12 cellular contexts compared by ENCODE assay signal in the genomic region with DNA sequence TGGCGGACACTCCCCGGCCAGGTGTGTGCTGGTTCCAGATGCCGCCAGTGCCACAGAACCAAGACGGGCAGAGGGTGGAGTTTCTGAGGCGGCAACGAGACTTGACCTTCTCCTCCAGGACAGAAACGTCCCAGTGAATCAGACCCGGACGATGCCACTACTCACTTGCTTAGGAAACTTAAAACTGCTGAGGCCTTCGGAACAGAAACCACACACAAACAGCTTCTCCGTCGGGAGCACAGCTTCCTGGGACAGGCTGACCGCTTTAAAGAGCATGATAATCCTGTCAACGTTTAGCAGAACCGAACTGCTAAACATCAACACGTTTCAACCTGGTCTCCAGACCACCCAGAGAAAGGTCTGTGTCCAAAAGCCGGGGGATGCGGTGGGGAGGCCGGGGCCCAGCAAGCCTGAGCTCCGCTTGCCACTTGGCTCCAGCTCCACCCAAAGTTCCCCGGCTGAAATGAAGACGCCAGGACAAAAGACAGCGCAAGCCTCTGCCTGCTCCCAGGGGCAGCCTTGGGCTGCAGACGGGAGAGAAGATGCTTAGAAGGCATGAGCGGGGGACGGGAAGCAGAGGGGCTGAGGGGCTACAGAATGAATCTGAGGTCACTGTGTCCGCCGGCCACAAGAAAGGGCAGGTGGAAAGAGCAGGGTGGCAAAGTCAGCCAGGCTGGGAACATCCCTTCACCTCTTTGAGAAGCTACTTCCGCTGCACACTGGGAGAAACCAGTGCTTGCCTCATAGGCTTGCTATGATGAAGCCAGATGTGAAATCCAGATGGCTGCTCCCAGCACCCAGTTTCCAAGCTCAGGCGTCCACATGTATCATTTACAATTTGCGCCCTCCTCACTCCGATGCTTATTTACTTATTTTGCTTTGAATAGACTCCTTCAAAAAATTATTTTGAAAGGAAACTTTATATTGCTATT.
A peak's percentile ranks its signal among the peaks of the same experiment; 100 is the strongest.
DNase-seq lines count a peak whose midpoint lies in the region; ATAC-seq and TF ChIP-seq lines count a peak whose summit lies in the region.
"Had no signal": no experiment of that assay in that cellular context is flagged by ENCODE, and none has a peak within 500 bp of the region (broad histone marks: within the 10 kb centered on the region; RNA-seq: fewer than 3 reads in every experiment).

No MANE protein-coding gene starts in this region.

- peaks cover 14% of the 10 kb centered on the region for H3K4me1 ChIP-seq in IMR-90 (ENCODE audit: control insufficient read depth, insufficient read depth, low read length)
- peaks cover 0 to 9% of the 10 kb centered on the region in 2 donors for H3K4me1 ChIP-seq in lung (ENCODE audit: control insufficient read depth in 2 of 2, insufficient read depth in 2 of 2, low read length in 2 of 2)
- peaks cover 14 to 72% (median 44%) of the 10 kb centered on the region in 4 donors for H3K4me1 ChIP-seq in stomach

- ATAC-seq in IMR-90 (ENCODE audit: low read depth) (no peak), lung (ENCODE audit: insufficient read depth, low FRiP score) (no peak), GM21737 (IDR thresholded peaks at IDR 0.05; ENCODE audit: unreplicated experiment) (no peak), GM19035 (IDR thresholded peaks at IDR 0.05; ENCODE audit: unreplicated experiment) (no peak)
- ATAC-seq: activated CD8-positive, alpha-beta T cell treated with anti-CD3 and anti-CD28 coated beads, Interleukin-2, amount 10 ng/mL, durations not matched to agents 7 days and 5 days had no signal

- H3K4me2 ChIP-seq in IMR-90 (ENCODE audit: low read depth, low read length), result peak overlapping the region; percentile 30

- BruUV-seq in IMR-90 (replicated peaks; lab: Mats Ljungman, UMichigan), result no TSS peak

- H3K4me3 ChIP-seq in IMR-90 (ENCODE audit: insufficient read depth, low read depth, low read length) (no peak overlapping the region), lung (no peak overlapping the region), stomach (peak overlapping the region in 2 of 4 donors; percentile 3 to 18)
- H3K4me3 ChIP-seq: ascending aorta had no signal

- no peak for TF ChIP-seq RAD21 in IMR-90 (IDR thresholded peaks at IDR 0.05; ENCODE audit: low read length)

- peak overlapping the region; percentile 72; the same call in 1 of the 2 replicates for H3K23ac ChIP-seq in IMR-90 (ENCODE audit: low read depth, low read length)

- TF ChIP-seq POLR2A in IMR-90 (IDR thresholded peaks at IDR 0.05; ENCODE audit: low read depth, low read length) (no peak), stomach (IDR thresholded peaks at IDR 0.05) (no peak)

- in situ Hi-C loops in IMR-90 (cut with MboI; ENCODE audit: low sequenced_read_pairs), result no loop called here

- no peak overlapping the region for H2BK120ac ChIP-seq in IMR-90 (ENCODE audit: low read depth, low read length)

- TF ChIP-seq CTCF in IMR-90 (conservative IDR thresholded peaks at IDR 0.05; ENCODE audit: low read depth, low read length), result no peak
- no peak for TF ChIP-seq CTCF in lung (IDR thresholded peaks at IDR 0.05; ENCODE audit: control extremely low read depth, extremely low read depth)
- no peak for TF ChIP-seq CTCF in stomach (IDR thresholded peaks at IDR 0.05)

- H2BK20ac ChIP-seq in IMR-90 (ENCODE audit: low read depth, low read length), result no peak overlapping the region

- CTCF ChIA-PET in IMR-90 (lab: Yijun Ruan, JAX), result no interaction called here

- no peak for TF ChIP-seq EP300 in stomach (IDR thresholded peaks at IDR 0.05)

- H4K5ac ChIP-seq in IMR-90 (ENCODE audit: low read depth, low read length), result no peak overlapping the region

- H4K91ac ChIP-seq in IMR-90 (ENCODE audit: insufficient read depth, low read depth, low read length), result peak overlapping the region; percentile 26; the same call in 1 of the 2 replicates

- H3K18ac ChIP-seq in IMR-90 (ENCODE audit: low read depth, low read length), result no peak overlapping the region

- H2BK5ac ChIP-seq in IMR-90 (ENCODE audit: low read depth, low read length, poor library complexity, severe bottlenecking), result no peak overlapping the region

- WGBS in IMR-90 (ENCODE audit: extremely low coverage in 2 of 2, insufficient read length in 1 of 2), 2 experiments, result 72% methylated on average over 5 of the region's 32 CpGs; no CpG with 5 or more reads in 1 of the 2 experiments
- WGBS in lung, 2 donors, result 75 to 76% methylated on average over 32 of the region's 32 CpGs
- WGBS in stomach, 5 donors, result 59 to 78% (median 73%) methylated on average over 31 to 32 of the region's 32 CpGs

- peak; percentile 40 for DNase-seq in IMR-90
- DNase-seq in ecto neural progenitor cell (ENCODE audit: low spot score), result peak; percentile 74
- DNase-seq in lung (ENCODE audit: low spot score), result no peak
- no peak for DNase-seq in stomach
- DNase-seq in inferior parietal cortex (ENCODE audit: extremely low spot score), result no peak
- DNase-seq in NCI-H748 treated with DMSO at 0.1 percent for 48 hours (lab: John Stamatoyannopoulos, UW), result no peak
- DNase-seq: activated CD8-positive, alpha-beta T cell treated with anti-CD3 and anti-CD28 coated beads, Interleukin-2, amount 10 ng/mL, durations not matched to agents 7 days and 5 days; NCI-H2029 treated with DMSO at 0.1 percent for 48 hours; stimulated activated naive CD4-positive, alpha-beta T cell had no signal

- intact Hi-C loops in IMR-90 (cut with micrococcal nuclease) (no loop called here), stomach (cut with DNase I; ENCODE audit: low total_unique reads) (no loop called here)

- dilution Hi-C loops in IMR-90 (cut with HindIII; ENCODE audit: low sequenced_read_pairs, unreplicated experiment), result no loop called here

- H3K27me3 ChIP-seq in IMR-90 (ENCODE audit: control insufficient read depth, insufficient read depth, low read length) (no peaks in the 10 kb centered on the region), lung (ENCODE audit: control insufficient read depth, insufficient read depth) (no peaks in the 10 kb centered on the region), stomach (peaks cover 0 to under 1% (median 0%) of the 10 kb centered on the region in 3 donors)
- H3K27me3 ChIP-seq: ascending aorta had no signal

- H3K36me3 ChIP-seq in IMR-90 (ENCODE audit: control insufficient read depth, insufficient read depth, low read length) (peaks cover 21% of the 10 kb centered on the region; the same call in 1 of the 2 replicates), lung (ENCODE audit: control insufficient read depth in 2 of 2, insufficient read depth in 2 of 2, low read length in 2 of 2) (no peaks in the 10 kb centered on the region), stomach (no peaks in the 10 kb centered on the region)
- H3K36me3 ChIP-seq: ascending aorta had no signal

- H2AK5ac ChIP-seq in IMR-90 (ENCODE audit: low read depth, low read length), result 0 out of 2 replicates have a peak overlapping the region, but pooled peaks have one; percentile 23

- H2AK9ac ChIP-seq in IMR-90 (replicated peaks; ENCODE audit: low read depth, low read length, poor library complexity), result peak overlapping the region; percentile 56

- no peak overlapping the region for H3K56ac ChIP-seq in IMR-90 (ENCODE audit: extremely low read depth, insufficient read depth, low read length)

- peak overlapping the region; percentile 54; the same call in 1 of the 2 replicates for H3K14ac ChIP-seq in IMR-90 (replicated peaks; ENCODE audit: low read depth, low read length)

- H3K9me1 ChIP-seq in IMR-90 (ENCODE audit: insufficient read depth, low read length), result peaks cover 10% of the 10 kb centered on the region; the same call in 1 of the 2 replicates

- H3K9me3 ChIP-seq in IMR-90 (ENCODE audit: control insufficient read depth, insufficient read depth, low read length) (no peaks in the 10 kb centered on the region), lung (ENCODE audit: control insufficient read depth in 2 of 2, insufficient read depth in 1 of 2, low read length in 1 of 2) (no peaks in the 10 kb centered on the region), stomach (no peaks in the 10 kb centered on the region)
- H3K9me3 ChIP-seq: ascending aorta had no signal

- no peak overlapping the region for H3K27ac ChIP-seq in IMR-90 (ENCODE audit: insufficient read depth, low read length)
- H3K27ac ChIP-seq in lung (ENCODE audit: low read depth in 1 of 2, low read length in 1 of 2), result peak overlapping the region; percentile 17 to 54
- H3K27ac ChIP-seq in stomach, result peak overlapping the region; percentile 34 to 89 (median 84)
- H3K27ac ChIP-seq: ascending aorta had no signal

- no peak overlapping the region for H3K9ac ChIP-seq in IMR-90 (ENCODE audit: low read depth, low read length)

- H2BK15ac ChIP-seq in IMR-90 (ENCODE audit: low read depth, low read length), result no peak overlapping the region

- H3K4ac ChIP-seq in IMR-90 (ENCODE audit: low read depth, low read length), result peak overlapping the region; percentile 51; the same call in 1 of the 2 replicates

- H3K79me1 ChIP-seq in IMR-90 (ENCODE audit: low read depth in 1 of 2, low read length in 2 of 2), result peaks cover 18 to 60% of the 10 kb centered on the region in 2 experiments

- peak overlapping the region; percentile 66 for H2AFZ ChIP-seq in IMR-90 (replicated peaks; ENCODE audit: low read length, poor library complexity)

- H4K20me1 ChIP-seq in IMR-90 (ENCODE audit: insufficient read depth, low read length), result peaks cover 73% of the 10 kb centered on the region

- peak overlapping the region in 1 of 2 experiments; percentile 40; a peak in 1 of 4 replicates for H4K8ac ChIP-seq in IMR-90 (ENCODE audit: low read depth in 2 of 2, low read length in 2 of 2)

- POLR2A ChIA-PET in IMR-90 (lab: Charles Lee; ENCODE audit: unreplicated experiment), result no interaction called here

TF ChIP-seq in IMR-90, 13 proteins besides CTCF, POLR2A, EP300 and RAD21 (continues in another document):
- TF ChIP-seq, protein P1, sequence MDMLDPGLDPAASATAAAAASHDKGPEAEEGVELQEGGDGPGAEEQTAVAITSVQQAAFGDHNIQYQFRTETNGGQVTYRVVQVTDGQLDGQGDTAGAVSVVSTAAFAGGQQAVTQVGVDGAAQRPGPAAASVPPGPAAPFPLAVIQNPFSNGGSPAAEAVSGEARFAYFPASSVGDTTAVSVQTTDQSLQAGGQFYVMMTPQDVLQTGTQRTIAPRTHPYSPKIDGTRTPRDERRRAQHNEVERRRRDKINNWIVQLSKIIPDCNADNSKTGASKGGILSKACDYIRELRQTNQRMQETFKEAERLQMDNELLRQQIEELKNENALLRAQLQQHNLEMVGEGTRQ (IDR thresholded peaks at IDR 0.05; ENCODE audit: low read depth, low read length), result no peak
- no peak for TF ChIP-seq RFX5 (IDR thresholded peaks at IDR 0.05; ENCODE audit: low read depth, low read length)
- TF ChIP-seq NFE2L2 (IDR thresholded peaks at IDR 0.05; ENCODE audit: low read depth, low read length), result no peak
- TF ChIP-seq, protein P2, sequence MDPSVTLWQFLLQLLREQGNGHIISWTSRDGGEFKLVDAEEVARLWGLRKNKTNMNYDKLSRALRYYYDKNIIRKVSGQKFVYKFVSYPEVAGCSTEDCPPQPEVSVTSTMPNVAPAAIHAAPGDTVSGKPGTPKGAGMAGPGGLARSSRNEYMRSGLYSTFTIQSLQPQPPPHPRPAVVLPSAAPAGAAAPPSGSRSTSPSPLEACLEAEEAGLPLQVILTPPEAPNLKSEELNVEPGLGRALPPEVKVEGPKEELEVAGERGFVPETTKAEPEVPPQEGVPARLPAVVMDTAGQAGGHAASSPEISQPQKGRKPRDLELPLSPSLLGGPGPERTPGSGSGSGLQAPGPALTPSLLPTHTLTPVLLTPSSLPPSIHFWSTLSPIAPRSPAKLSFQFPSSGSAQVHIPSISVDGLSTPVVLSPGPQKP (IDR thresholded peaks at IDR 0.05; ENCODE audit: borderline replicate concordance, low read depth, low read length), result no peak

Comparison
In these comparisons a context has a peak if more than half of its experiments do, and no peak if none do; other contexts are left out.
1. DNase-seq: peak in IMR-90 (single experiment) and ecto neural progenitor cell (single experiment); none in lung (single experiment), stomach (single experiment), inferior parietal cortex (single experiment) and NCI-H748 treated with DMSO at 0.1 percent for 48 hours (single experiment).